Comparison of ENCODE assay signal across 20 cellular contexts in the genomic region with DNA sequence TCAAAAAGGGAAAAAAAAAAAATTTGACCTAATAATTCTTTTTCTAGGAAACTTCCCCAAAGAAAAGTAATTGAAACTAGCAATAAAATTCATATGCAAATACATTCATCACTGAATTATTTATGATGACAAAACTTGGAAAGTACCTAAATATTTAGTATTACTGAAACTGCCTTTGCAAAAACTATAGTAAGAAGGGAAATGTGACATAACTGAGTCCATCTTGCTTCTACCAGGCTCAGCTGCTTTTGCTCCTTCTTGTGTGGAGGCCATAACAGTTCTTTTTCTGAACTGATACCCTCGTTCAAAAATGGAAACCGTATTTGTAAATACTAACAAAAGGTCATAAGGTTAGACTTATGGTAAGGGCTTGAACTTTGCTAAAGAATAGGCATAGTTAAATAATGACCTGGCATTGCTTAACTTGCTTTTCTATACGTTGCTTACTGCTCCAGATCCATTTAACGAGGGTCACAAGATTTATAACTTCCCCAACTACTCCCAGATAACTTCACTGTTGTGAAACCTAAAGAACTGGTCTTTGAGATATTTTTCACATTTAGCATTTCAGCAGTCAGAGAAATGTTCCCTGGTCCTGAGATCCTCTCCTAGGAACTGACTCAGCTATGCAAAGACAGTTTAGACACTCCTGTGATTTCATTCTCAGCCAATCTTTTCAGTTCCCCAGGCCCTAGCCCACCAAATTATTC.
DNase-seq lines count a peak whose midpoint lies in the region; ATAC-seq, FAIRE-seq and TF ChIP-seq lines count a peak whose summit lies in the region.
"Had no signal": no experiment of that assay in that cellular context is flagged by ENCODE, and none has a peak within 500 bp of the region (broad histone marks: within the 10 kb centered on the region; RNA-seq: fewer than 3 reads in every experiment).

No MANE protein-coding gene starts in this region.

- no peak overlapping the region for H2AFZ ChIP-seq in MM.1S (ENCODE audit: low read length)
- no peak overlapping the region for H2AFZ ChIP-seq in GM12878 (ENCODE audit: control insufficient read depth, low read depth, low read length)

- RAD21 ChIA-PET in GM12878 (lab: Charles Lee; ENCODE audit: unreplicated experiment), result no interaction called here

- no peaks in the 10 kb centered on the region for H3K9me2 ChIP-seq in MM.1S (replicated peaks; ENCODE audit: insufficient read depth, low read length)

- no peaks in the 10 kb centered on the region for H3F3A ChIP-seq in MM.1S (ENCODE audit: insufficient read depth, low read length)

- no peak for TF ChIP-seq CTCF in MM.1S (IDR thresholded peaks at IDR 0.05; ENCODE audit: low read length)
- no peak for TF ChIP-seq CTCF in GM12878 (IDR thresholded peaks at IDR 0.05 in 2 of 3, conservative IDR thresholded peaks at IDR 0.05 in 1 of 3; ENCODE audit: control insufficient read depth in 2 of 3, extremely low read depth in 1 of 3, insufficient read depth in 1 of 3, low read depth in 3 of 3, low read length in 3 of 3)
- TF ChIP-seq CTCF in nephron progenitor cell (IDR thresholded peaks at IDR 0.05), result no peak
- TF ChIP-seq CTCF in pancreas (IDR thresholded peaks at IDR 0.05), result no peak

- H3K36me3 Mint-ChIP-seq in nephron progenitor cell (ENCODE audit: low read depth) (no peaks in the 10 kb centered on the region), immature natural killer cell (no peaks in the 10 kb centered on the region)
- H3K36me3 Mint-ChIP-seq: CD8-positive, alpha-beta memory T cell had no signal

- no peak for TF ChIP-seq EP300 in GM12878 (IDR thresholded peaks at IDR 0.05; ENCODE audit: borderline replicate concordance in 1 of 2, control insufficient read depth in 1 of 2, low read depth in 2 of 2, low read length in 2 of 2)

- 0 out of 2 replicates have a peak overlapping the region, but pooled peaks have one; percentile 0 for H3K4me2 ChIP-seq in MM.1S (ENCODE audit: low read depth, low read length)
- H3K4me2 ChIP-seq in GM12878 (ENCODE audit: control insufficient read depth, insufficient read depth), result no peak overlapping the region
- H3K4me2 ChIP-seq: BLaER1 had no signal

- H3K9me3 Mint-ChIP-seq in nephron progenitor cell, result no peaks in the 10 kb centered on the region
- H3K9me3 Mint-ChIP-seq in immature natural killer cell, result peaks cover 0 to 2% (median 0%) of the 10 kb centered on the region in 6 donors
- H3K9me3 Mint-ChIP-seq: CD8-positive, alpha-beta memory T cell had no signal

- H3K4me1 ChIP-seq in MM.1S (ENCODE audit: low read length), result peaks cover 7% of the 10 kb centered on the region
- no peaks in the 10 kb centered on the region for H3K4me1 ChIP-seq in GM12878 (ENCODE audit: control insufficient read depth, insufficient read depth, low read length)
- H3K4me1 ChIP-seq in pancreas, result no peaks in the 10 kb centered on the region
- H3K4me1 ChIP-seq: BLaER1 had no signal

- SMC1A ChIA-PET in GM12878 (lab: Charles Lee; ENCODE audit: uncharacterized antibody, unreplicated experiment), result no interaction called here

- H3K9me3 ChIP-seq in MM.1S (replicated peaks; ENCODE audit: insufficient read depth, low read length) (no peaks in the 10 kb centered on the region), GM12878 (replicated peaks; ENCODE audit: control insufficient read depth, insufficient read depth, low read length) (no peaks in the 10 kb centered on the region), pancreas (no peaks in the 10 kb centered on the region)
- H3K9me3 ChIP-seq: BLaER1, SJSA1 had no signal

- POLR2A ChIA-PET in GM12878 (lab: Charles Lee), result no interaction called here

- peak overlapping the region; percentile 0; the same call in 1 of the 2 replicates for H3K27ac ChIP-seq in MM.1S (ENCODE audit: low read length)
- H3K27ac ChIP-seq in GM12878 (ENCODE audit: control insufficient read depth, insufficient read depth), result no peak overlapping the region
- no peak overlapping the region for H3K27ac ChIP-seq in pancreas
- H3K27ac ChIP-seq: BLaER1, RWPE1, SJSA1 had no signal

- DNase-seq in MM.1S, result peak; percentile 69
- no peak for DNase-seq in GM12878 (ENCODE audit: low read depth, low spot score)
- DNase-seq in nephron progenitor cell, result no peak
- no peak for DNase-seq in pancreas
- no peak for DNase-seq in OCI-M1 (lab: John Stamatoyannopoulos, UW)
- no peak for DNase-seq in immature natural killer cell
- DNase-seq: CD8-positive, alpha-beta memory T cell; DMS 273 treated with DMSO at 0.1 percent for 48 hours; GOT3; NCI-H1048; NCI-H1694 treated with DMSO at 0.1 percent for 48 hours; NCI-H446 treated with DMSO at 0.1 percent for 48 hours; NCI-H774; T-helper 9 cell had no signal

- H3K79me2 ChIP-seq in MM.1S (ENCODE audit: low read length), result no peaks in the 10 kb centered on the region
- no peaks in the 10 kb centered on the region for H3K79me2 ChIP-seq in GM12878 (ENCODE audit: control insufficient read depth, insufficient read depth, low read length)

- H3K27ac Mint-ChIP-seq in nephron progenitor cell, result peak overlapping the region; percentile 51
- no peak overlapping the region for H3K27ac Mint-ChIP-seq in immature natural killer cell
- H3K27ac Mint-ChIP-seq: CD8-positive, alpha-beta memory T cell had no signal

- H3K4me3 Mint-ChIP-seq in nephron progenitor cell, result no peak overlapping the region
- H3K4me3 Mint-ChIP-seq in immature natural killer cell, result no peak overlapping the region
- H3K4me3 Mint-ChIP-seq: CD8-positive, alpha-beta memory T cell had no signal

- FAIRE-seq in GM12878 (lab: Jason Lieb, UNC), result no peak
- FAIRE-seq in pancreas (lab: Jason Lieb, UNC), result no peak
- FAIRE-seq: HepG2 had no signal

- no peaks in the 10 kb centered on the region for H3K27me3 ChIP-seq in MM.1S (replicated peaks; ENCODE audit: insufficient read depth, low read length)
- H3K27me3 ChIP-seq in GM12878 (replicated peaks in 1 of 2; ENCODE audit: control insufficient read depth in 2 of 2, insufficient read depth in 2 of 2, low read length in 1 of 2), result no peaks in the 10 kb centered on the region
- H3K27me3 ChIP-seq in pancreas, result no peaks in the 10 kb centered on the region
- H3K27me3 ChIP-seq: BLaER1, SJSA1 had no signal

- intact Hi-C loops in GM12878 (cut with micrococcal nuclease; ENCODE audit: unreplicated experiment) (no loop called here), pancreas (cut with DNase I) (no loop called here)

- 0% methylated on average over 4 of the region's 4 CpGs for WGBS in GM12878 (ENCODE audit: insufficient coverage, insufficient replicate concordance, low lambda C conversion rate, missing lambda C conversion rate)
- WGBS in pancreas, 2 donors, result 61 to 70% methylated on average over 4 of the region's 4 CpGs

- TF ChIP-seq POLR2A in GM12878 (IDR thresholded peaks at IDR 0.05; ENCODE audit: low read depth, low read length), result no peak

- no peak for TF ChIP-seq RAD21 in GM12878 (IDR thresholded peaks at IDR 0.05; ENCODE audit: insufficient read depth, low read depth, low read length)

- CTCF ChIA-PET in GM12878 (lab: Yijun Ruan, JAX), result interaction anchor here (0.7 kb wide), 1 partner anchor 42 kb away, joined by 4 read pairs; no protein-coding TSS in a partner anchor

- in situ Hi-C loops in GM12878 (cut with MboI), result no loop called here

- no peaks in the 10 kb centered on the region for H3K27me3 Mint-ChIP-seq in nephron progenitor cell (ENCODE audit: low read depth, poor library complexity)
- peaks cover 0 to 1% (median 0%) of the 10 kb centered on the region in 3 donors for H3K27me3 Mint-ChIP-seq in immature natural killer cell (ENCODE audit: low read depth in 3 of 3)

- H3K9ac ChIP-seq in MM.1S (ENCODE audit: low read length) (no peak overlapping the region), GM12878 (ENCODE audit: control insufficient read depth, insufficient read depth, low read length) (no peak overlapping the region)
- H3K9ac ChIP-seq: BLaER1 had no signal

- H4K20me1 ChIP-seq in MM.1S (ENCODE audit: insufficient read depth, low read length) (no peaks in the 10 kb centered on the region), GM12878 (ENCODE audit: control insufficient read depth, insufficient read depth) (no peaks in the 10 kb centered on the region)
- H4K20me1 ChIP-seq: BLaER1 had no signal

- H3K4me3 ChIP-seq in MM.1S (ENCODE audit: low read length), result no peak overlapping the region
- no peak overlapping the region for H3K4me3 ChIP-seq in GM12878
- H3K4me3 ChIP-seq in pancreas, result no peak overlapping the region
- H3K4me3 ChIP-seq: BLaER1, SJSA1 had no signal

- H3K36me3 ChIP-seq in MM.1S (replicated peaks; ENCODE audit: insufficient read depth, low read length), result no peaks in the 10 kb centered on the region
- H3K36me3 ChIP-seq in GM12878 (ENCODE audit: control insufficient read depth in 2 of 2, insufficient read depth in 2 of 2, low read length in 1 of 2), result no peaks in the 10 kb centered on the region
- no peaks in the 10 kb centered on the region for H3K36me3 ChIP-seq in pancreas
- H3K36me3 ChIP-seq: BLaER1, SJSA1 had no signal

- BruUV-seq in GM12878 (replicated peaks; lab: Mats Ljungman, UMichigan), result no TSS peak

- peaks cover 8% of the 10 kb centered on the region for H3K4me1 Mint-ChIP-seq in nephron progenitor cell
- no peaks in the 10 kb centered on the region for H3K4me1 Mint-ChIP-seq in immature natural killer cell
- H3K4me1 Mint-ChIP-seq: CD8-positive, alpha-beta memory T cell had no signal

- ATAC-seq in GM18861 (IDR thresholded peaks at IDR 0.05; ENCODE audit: unreplicated experiment), result peak; percentile 75
- ATAC-seq in GM12878, result peak; percentile 40; the same call in 1 of the 3 replicates
- no peak for ATAC-seq in pancreas
- ATAC-seq in GM18517 (IDR thresholded peaks at IDR 0.05; ENCODE audit: unreplicated experiment), result no peak
- ATAC-seq: HepG2 had no signal

Comparison
In these comparisons a context has a peak if more than half of its experiments do, and no peak if none do; other contexts are left out.
1. ATAC-seq: peak in GM18861 (single experiment) and GM12878 (single experiment); none in pancreas (0 of 4) and GM18517 (single experiment).